In genomic region chr2:184735611-184736010, GRCh38 we compare ENCODE assay signal across 33 cellular contexts.
"Had no signal": no experiment of that assay in that cellular context is flagged by ENCODE, and none has a peak within 500 bp of the region (broad histone marks: within the 10 kb centered on the region; RNA-seq: fewer than 3 reads in every experiment).

No MANE protein-coding gene starts in this region.

- H3K36me3 ChIP-seq: left lung, lower lobe of right lung, pancreas, prostate gland, stomach, suprapubic skin, thoracic aorta, tibial artery, upper lobe of right lung, uterus had no signal

- H3K27me3 ChIP-seq: left lung, pancreas, stomach, suprapubic skin, tibial artery, upper lobe of right lung, uterus had no signal

- H3K27ac ChIP-seq: left lung, lower lobe of right lung, pancreas, prostate gland, skin epidermis, stomach, suprapubic skin, thoracic aorta, tibial artery, upper lobe of right lung, uterus had no signal

- DNase-seq: hypothalamus; immature natural killer cell; kidney; left colon; left lung; lower lobe of right lung; mammary epithelial cell; mesenchymal stem cell; naive thymus-derived CD8-positive, alpha-beta T cell; nucleus accumbens; pancreas; posterior cingulate gyrus; retina; stimulated activated CD4-positive, alpha-beta T cell treated with anti-CD3 and anti-CD28 coated beads, Interleukin-12 subunit alpha, Interleukin-12 subunit beta, amount 100 ng/mL, for 4 hours; stimulated activated CD4-positive, alpha-beta T cell treated with anti-CD3 and anti-CD28 coated beads, Interleukin-15, amount 100 ng/mL, for 24 hours; stimulated activated CD4-positive, alpha-beta T cell treated with anti-CD3 and anti-CD28 coated beads, Interleukin-2, amount 100 ng/mL, for 24 hours; stimulated activated CD4-positive, alpha-beta T cell treated with anti-CD3 and anti-CD28 coated beads, Interleukin-4, amount 100 ng/mL, for 1 hour; stimulated activated naive B cell treated with anti-CD40 and anti-IgM and Interleukin-4, amounts not matched to agents 10 μg/mL and 1 μg/mL and 100 μg/mL, for 72 hours; stimulated activated naive CD8-positive, alpha-beta T cell treated with anti-CD3 and anti-CD28 coated beads, Interleukin-15, Interleukin-2, amounts not matched to agents 100 U/mL and 50 U/mL, for 24 hours; stomach; tibial artery; trophoblast cell; upper lobe of right lung; uterus had no signal

- H3K9me3 ChIP-seq: lower lobe of right lung, pancreas, prostate gland, suprapubic skin, thoracic aorta, tibial artery, upper lobe of right lung, uterus had no signal

- H3K36me3 Mint-ChIP-seq: immature natural killer cell; naive thymus-derived CD8-positive, alpha-beta T cell; stimulated activated naive B cell treated with anti-CD40 and anti-IgM and Interleukin-4, amounts not matched to agents 10 μg/mL and 1 μg/mL and 100 μg/mL, for 72 hours had no signal

- H3K4me1 Mint-ChIP-seq: immature natural killer cell; naive thymus-derived CD8-positive, alpha-beta T cell; nephron; neural crest cell had no signal

- H3K27me3 Mint-ChIP-seq: naive thymus-derived CD8-positive, alpha-beta T cell; stimulated activated naive B cell treated with anti-CD40 and anti-IgM and Interleukin-4, amounts not matched to agents 10 μg/mL and 1 μg/mL and 100 μg/mL, for 72 hours had no signal

- H3K4me3 ChIP-seq: left lung, lower lobe of right lung, pancreas, prostate gland, skin epidermis, stomach, suprapubic skin, thoracic aorta, tibial artery, upper lobe of right lung, uterus had no signal

- H3K4me3 Mint-ChIP-seq: immature natural killer cell; naive thymus-derived CD8-positive, alpha-beta T cell; nephron; neural crest cell; stimulated activated naive B cell treated with anti-CD40 and anti-IgM and Interleukin-4, amounts not matched to agents 10 μg/mL and 1 μg/mL and 100 μg/mL, for 72 hours had no signal

- FAIRE-seq: islet of Langerhans, kidney, pancreas had no signal

- H3K4me1 ChIP-seq: left lung, lower lobe of right lung, pancreas, prostate gland, stomach, suprapubic skin, tibial artery, upper lobe of right lung, uterus had no signal

- ATAC-seq: left colon; left lung; lower lobe of right lung; naive thymus-derived CD8-positive, alpha-beta T cell; pancreas; right cardiac atrium; sciatic nerve; stimulated activated naive B cell treated with anti-CD40 and anti-IgM and Interleukin-4, amounts not matched to agents 10 μg/mL and 1 μg/mL and 100 μg/mL, for 72 hours; stimulated activated naive CD8-positive, alpha-beta T cell treated with anti-CD3 and anti-CD28 coated beads, Interleukin-15, Interleukin-2, amounts not matched to agents 100 U/mL and 50 U/mL, for 24 hours; upper lobe of right lung had no signal

- H3K27ac Mint-ChIP-seq: immature natural killer cell; naive thymus-derived CD8-positive, alpha-beta T cell; nephron; stimulated activated naive B cell treated with anti-CD40 and anti-IgM and Interleukin-4, amounts not matched to agents 10 μg/mL and 1 μg/mL and 100 μg/mL, for 72 hours had no signal

- H3K9me3 Mint-ChIP-seq: nephron, neural crest cell had no signal
